1 cellular context compared by ENCODE assay signal in genomic region chr12:50927356-50927755, GRCh38.
A peak's percentile ranks its signal among the peaks of the same experiment; 100 is the strongest.
TF ChIP-seq lines count a peak whose summit lies in the region.

No MANE protein-coding gene starts in this region.

TF ChIP-seq in liver, 16 proteins besides CTCF, POLR2A, EP300 and RAD21 (continued from another document):
- no peak for TF ChIP-seq REST (IDR thresholded peaks at IDR 0.05)
- TF ChIP-seq YY1 (IDR thresholded peaks at IDR 0.05) = no peak
- TF ChIP-seq ZBTB33 (IDR thresholded peaks at IDR 0.05) = no peak
- no peak for TF ChIP-seq FOXA2 (IDR thresholded peaks at IDR 0.05)
- TF ChIP-seq RXRA (IDR thresholded peaks at IDR 0.05) = peak in 1 of 2 donors; percentile 17
- TF ChIP-seq GABPA (IDR thresholded peaks at IDR 0.05 in 1 of 2, conservative IDR thresholded peaks at IDR 0.05 in 1 of 2) = no peak
- no peak for TF ChIP-seq ATF3 (IDR thresholded peaks at IDR 0.05)
- peak; percentile 37 for TF ChIP-seq TAF1 (conservative IDR thresholded peaks at IDR 0.05)
- no peak for TF ChIP-seq SP1 (IDR thresholded peaks at IDR 0.05)
- peak in 1 of 2 donors; percentile 5 for TF ChIP-seq EGR1 (IDR thresholded peaks at IDR 0.05; ENCODE audit: low read depth in 2 of 2)
- peak; percentile 20 for TF ChIP-seq MAX (IDR thresholded peaks at IDR 0.05)
TF ChIP-seq in liver: peak in this region for 5.
